In genomic region chr5:134547579-134547978, GRCh38 we compare ENCODE assay signal across 11 cellular contexts. TPM values are rescaled to one million over a fixed set of nuclear protein-coding genes. Genes with fewer than 3 reads are reported as not detected.
DNase-seq lines count a peak whose midpoint lies in the region; ATAC-seq, FAIRE-seq and TF ChIP-seq lines count a peak whose summit lies in the region.
"Had no signal": no experiment of that assay in that cellular context is flagged by ENCODE, and none has a peak within 500 bp of the region (broad histone marks: within the 10 kb centered on the region; RNA-seq: fewer than 3 reads in every experiment).

No MANE protein-coding gene starts in this region.

- H3K27ac Mint-ChIP-seq in CD8-positive, alpha-beta T cell = peak overlapping the region; percentile 74
- H3K27ac Mint-ChIP-seq in effector memory CD8-positive, alpha-beta T cell = peak overlapping the region; percentile 54 to 79
- no peak overlapping the region for H3K27ac Mint-ChIP-seq in progenitor cell of endocrine pancreas

- H3K9me3 Mint-ChIP-seq in CD8-positive, alpha-beta T cell = no peaks in the 10 kb centered on the region
- no peaks in the 10 kb centered on the region for H3K9me3 Mint-ChIP-seq in effector memory CD8-positive, alpha-beta T cell
- H3K9me3 Mint-ChIP-seq in progenitor cell of endocrine pancreas (ENCODE audit: low read depth) = no peaks in the 10 kb centered on the region
- H3K9me3 Mint-ChIP-seq: activated T-helper 1 cell treated with anti-CD3 and anti-CD28 coated beads, Interleukin-12 subunit alpha, Interleukin-12 subunit beta, Interleukin-2, Interleukin-4 antibody, amounts not matched to agents 30 ng/mL and 10 ng/mL and 1 ng/mL, durations not matched to agents 14 hours and 24 hours and 36 hours had no signal

- POLR2A ChIA-PET in CD8-positive, alpha-beta T cell (lab: Charles Lee) = interaction anchor here (0.6 to 0.7 kb wide), 2 partner anchors 23 to 425 kb away, joined by 3 to 5 read pairs; no protein-coding TSS in a partner anchor

- TF ChIP-seq CTCF in CD8-positive, alpha-beta T cell (IDR thresholded peaks at IDR 0.05) = no peak
- no peak for TF ChIP-seq CTCF in pancreas (IDR thresholded peaks at IDR 0.05)
- TF ChIP-seq CTCF in progenitor cell of endocrine pancreas (IDR thresholded peaks at IDR 0.05; ENCODE audit: unreplicated experiment) = no peak

- H3K4me1 ChIP-seq in CD8-positive, alpha-beta T cell (ENCODE audit: insufficient read depth, low read length) = peaks cover 48% of the 10 kb centered on the region
- H3K4me1 ChIP-seq in pancreas = peaks cover 4 to 27% (median 18%) of the 10 kb centered on the region in 3 donors
- H3K4me1 ChIP-seq: SJCRH30 had no signal

- intact Hi-C loops in CD8-positive, alpha-beta T cell (cut with DNase I, micrococcal nuclease) = no loop called here
- intact Hi-C loops in pancreas (cut with DNase I) = no loop called here

- peaks cover 44% of the 10 kb centered on the region for H3K36me3 ChIP-seq in CD8-positive, alpha-beta T cell (ENCODE audit: insufficient read depth, low read length)
- H3K36me3 ChIP-seq in pancreas = peaks cover 0 to 16% (median 3%) of the 10 kb centered on the region in 3 donors
- H3K36me3 ChIP-seq: SJCRH30 had no signal

- no peaks in the 10 kb centered on the region for H3K27me3 ChIP-seq in CD8-positive, alpha-beta T cell (ENCODE audit: insufficient read depth, low read length)
- H3K27me3 ChIP-seq in pancreas = no peaks in the 10 kb centered on the region
- H3K27me3 ChIP-seq: SJCRH30 had no signal

- DNase-seq in CD8-positive, alpha-beta T cell = no peak
- DNase-seq in NCI-H446 treated with DMSO at 0.1 percent for 48 hours (lab: John Stamatoyannopoulos, UW) (peak; percentile 58), pancreas (peak in 3 of 6 donors; percentile 36 to 68 (median 66)), progenitor cell of endocrine pancreas (ENCODE audit: low spot score, unreplicated experiment) (no peak), HPDE6-E6E7 (ENCODE audit: extremely low spot score) (no peak), Kasumi-1 (lab: John Stamatoyannopoulos, UW) (no peak)
- DNase-seq in effector memory CD8-positive, alpha-beta T cell = no peak
- DNase-seq: KG1, SJCRH30 had no signal

- no peak for ATAC-seq in CD8-positive, alpha-beta T cell
- ATAC-seq in effector memory CD8-positive, alpha-beta T cell (replicated peaks) = no peak
- ATAC-seq in pancreas (peak; percentile 40 to 74 (median 63)), GM18873 (IDR thresholded peaks at IDR 0.05; ENCODE audit: low FRiP score, unreplicated experiment) (no peak)

- peaks cover 66% of the 10 kb centered on the region for H3K4me1 Mint-ChIP-seq in CD8-positive, alpha-beta T cell (ENCODE audit: low read depth)
- H3K4me1 Mint-ChIP-seq in effector memory CD8-positive, alpha-beta T cell (ENCODE audit: low read depth in 2 of 2) = peaks cover 49 to 58% of the 10 kb centered on the region in 2 donors
- peaks cover 4% of the 10 kb centered on the region for H3K4me1 Mint-ChIP-seq in progenitor cell of endocrine pancreas (ENCODE audit: low read depth)

- no peak overlapping the region for H3K4me3 ChIP-seq in CD8-positive, alpha-beta T cell (ENCODE audit: low read depth, low read length)
- H3K4me3 ChIP-seq in pancreas = no peak overlapping the region
- H3K4me3 ChIP-seq: SJCRH30 had no signal

- peaks cover 77% of the 10 kb centered on the region for H3K36me3 Mint-ChIP-seq in CD8-positive, alpha-beta T cell
- peaks cover 70% of the 10 kb centered on the region for H3K36me3 Mint-ChIP-seq in effector memory CD8-positive, alpha-beta T cell (ENCODE audit: insufficient read depth)
- H3K36me3 Mint-ChIP-seq in progenitor cell of endocrine pancreas (ENCODE audit: insufficient read depth) = no peaks in the 10 kb centered on the region

- WGBS in pancreas, 2 donors = 59 to 65% methylated on average over 2 of the region's 2 CpGs

- CTCF ChIA-PET in CD8-positive, alpha-beta T cell (lab: Charles Lee) = interaction anchor here (0.7 to 1.5 kb wide), 6 partner anchors 20 to 244 kb away, joined by 3 to 8 read pairs (median 3); partner anchors contain the start of gene CDKN2AIPNL

- no peaks in the 10 kb centered on the region for H3K9me3 ChIP-seq in CD8-positive, alpha-beta T cell (ENCODE audit: low read length)
- no peaks in the 10 kb centered on the region for H3K9me3 ChIP-seq in pancreas
- H3K9me3 ChIP-seq: SJCRH30 had no signal

- FAIRE-seq in pancreas (lab: Jason Lieb, UNC) = no peak

- no peak overlapping the region for H3K27ac ChIP-seq in CD8-positive, alpha-beta T cell (ENCODE audit: low read depth, low read length)
- no peak overlapping the region for H3K27ac ChIP-seq in pancreas
- H3K27ac ChIP-seq: SJCRH30 had no signal

- no peak overlapping the region for H3K4me3 Mint-ChIP-seq in CD8-positive, alpha-beta T cell
- H3K4me3 Mint-ChIP-seq in effector memory CD8-positive, alpha-beta T cell = no peak overlapping the region
- no peak overlapping the region for H3K4me3 Mint-ChIP-seq in progenitor cell of endocrine pancreas (ENCODE audit: low read depth)
- H3K4me3 Mint-ChIP-seq: activated T-helper 1 cell treated with anti-CD3 and anti-CD28 coated beads, Interleukin-12 subunit alpha, Interleukin-12 subunit beta, Interleukin-2, Interleukin-4 antibody, amounts not matched to agents 30 ng/mL and 10 ng/mL and 1 ng/mL, durations not matched to agents 14 hours and 24 hours and 36 hours had no signal

- H3K27me3 Mint-ChIP-seq in CD8-positive, alpha-beta T cell (ENCODE audit: low read depth) = no peaks in the 10 kb centered on the region
- H3K27me3 Mint-ChIP-seq in effector memory CD8-positive, alpha-beta T cell = no peaks in the 10 kb centered on the region
- H3K27me3 Mint-ChIP-seq in progenitor cell of endocrine pancreas = no peaks in the 10 kb centered on the region

RNA-seq across cellular contexts. Expression of gene JADE2, which starts 22.1 kb away (rescaled TPM):
- total RNA-seq in CD8-positive, alpha-beta T cell = 100 to 1,000 TPM; 126 to 133 TPM
- total RNA-seq in pancreas = 10 to 100 TPM; 25.7 to 42.7 (median 27.4) TPM
- polyA plus RNA-seq in pancreas = 10 to 100 TPM in 1 of 2 donors, 1 to 10 TPM in 1; 9.6 to 12.6 TPM
- total RNA-seq in progenitor cell of endocrine pancreas = 6.7 and 7.8 TPM in 2 replicates

Comparison
In these comparisons a context has a peak if more than half of its experiments do, and no peak if none do; other contexts are left out.
1. ATAC-seq: peak in pancreas (4 of 4); none in CD8-positive, alpha-beta T cell (single experiment), effector memory CD8-positive, alpha-beta T cell (single experiment) and GM18873 (single experiment).